ENCODE assay signal across 17 cellular contexts in the genomic region with DNA sequence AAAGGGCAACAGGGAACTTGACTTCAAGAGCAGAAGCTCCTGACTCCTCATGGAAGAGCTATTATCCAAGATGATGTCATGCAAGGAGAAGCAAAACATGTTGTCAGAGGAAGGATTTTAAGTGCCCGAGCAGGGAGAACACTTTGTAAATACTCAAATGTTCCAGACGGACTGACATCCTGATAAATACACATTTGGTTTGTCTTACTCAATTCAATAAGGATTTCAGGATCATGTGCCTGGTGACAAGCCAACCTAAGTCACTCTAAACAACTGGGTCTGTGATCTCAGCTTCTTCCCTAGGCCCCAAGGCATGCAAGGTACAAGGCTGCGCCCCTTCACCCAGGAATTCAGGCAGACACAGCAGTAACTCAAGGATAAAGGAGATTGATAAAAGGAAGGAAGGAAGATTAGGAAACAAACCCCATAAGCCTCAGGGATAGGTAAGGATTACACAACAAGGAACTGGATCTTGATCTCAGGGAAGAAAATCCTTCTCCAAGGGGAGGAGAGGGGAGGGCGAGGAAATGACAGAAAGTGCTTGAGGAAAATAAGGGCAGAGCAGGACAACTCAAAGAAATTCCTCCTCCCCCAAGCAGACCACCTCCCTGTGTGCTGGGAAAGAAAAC. TPM values are rescaled to one million over a fixed set of nuclear protein-coding genes. Genes with fewer than 3 reads are reported as not detected.
DNase-seq lines count a peak whose midpoint lies in the region; ATAC-seq and TF ChIP-seq lines count a peak whose summit lies in the region.
"Had no signal": no experiment of that assay in that cellular context is flagged by ENCODE, and none has a peak within 500 bp of the region (broad histone marks: within the 10 kb centered on the region; RNA-seq: fewer than 3 reads in every experiment).

No MANE protein-coding gene starts in this region.

- no peak for DNase-seq in CD8-positive, alpha-beta memory T cell
- no peak for DNase-seq in WTC11 (ENCODE audit: low spot score)
- peak; percentile 26 to 64 for DNase-seq in foreskin fibroblast
- no peak for DNase-seq in sigmoid colon
- no peak for DNase-seq in D341Med (ENCODE audit: low spot score)
- DNase-seq in NCI-H2196 (lab: John Stamatoyannopoulos, UW; ENCODE audit: unreplicated experiment): no peak
- no peak for DNase-seq in NCI-H510A treated with DMSO at 0.1 percent for 48 hours (lab: John Stamatoyannopoulos, UW)
- DNase-seq in hepatic stellate cell (ENCODE audit: low spot score): no peak
- DNase-seq: activated naive CD8-positive, alpha-beta T cell treated with anti-CD3 and anti-CD28 coated beads, Interleukin-2, amount 50 U/mL, for 24 hours; colonic mucosa; naive B cell; NCI-H1105 treated with DMSO at 0.1 percent for 48 hours; NCI-H526; SHP77 treated with DMSO at 0.1 percent for 48 hours; small intestine had no signal

- no peaks in the 10 kb centered on the region for H3K9me3 Mint-ChIP-seq in CD8-positive, alpha-beta memory T cell
- peaks cover 11% of the 10 kb centered on the region for H3K9me3 Mint-ChIP-seq in WTC11
- H3K9me3 Mint-ChIP-seq: activated naive CD8-positive, alpha-beta T cell treated with anti-CD3 and anti-CD28 coated beads, Interleukin-2, amount 50 U/mL, for 24 hours had no signal

- no peaks in the 10 kb centered on the region for H3K4me1 Mint-ChIP-seq in CD8-positive, alpha-beta memory T cell
- H3K4me1 Mint-ChIP-seq in WTC11: peaks cover 10% of the 10 kb centered on the region
- H3K4me1 Mint-ChIP-seq: naive B cell had no signal

- H3K27me3 ChIP-seq in CD8-positive, alpha-beta memory T cell (ENCODE audit: insufficient read depth, low read length, poor library complexity, severe bottlenecking): no peaks in the 10 kb centered on the region
- no peaks in the 10 kb centered on the region for H3K27me3 ChIP-seq in sigmoid colon
- H3K27me3 ChIP-seq: colonic mucosa had no signal

- no peak overlapping the region for H3K27ac Mint-ChIP-seq in CD8-positive, alpha-beta memory T cell
- H3K27ac Mint-ChIP-seq in WTC11: peak overlapping the region; percentile 75
- H3K27ac Mint-ChIP-seq: activated naive CD8-positive, alpha-beta T cell treated with anti-CD3 and anti-CD28 coated beads, Interleukin-2, amount 50 U/mL, for 24 hours; IgD-negative memory B cell had no signal

- peaks cover 0 to 1% (median 0%) of the 10 kb centered on the region in 3 donors for H3K36me3 Mint-ChIP-seq in CD8-positive, alpha-beta memory T cell
- H3K36me3 Mint-ChIP-seq in WTC11: peaks cover 73% of the 10 kb centered on the region
- H3K36me3 Mint-ChIP-seq: naive B cell had no signal

- ATAC-seq in WTC11: no peak

- no peak overlapping the region for H3K4me3 ChIP-seq in CD8-positive, alpha-beta memory T cell (ENCODE audit: low read length)
- H3K4me3 ChIP-seq in foreskin fibroblast (ENCODE audit: low read depth in 1 of 2, low read length in 2 of 2): no peak overlapping the region
- H3K4me3 ChIP-seq in sigmoid colon: no peak overlapping the region
- H3K4me3 ChIP-seq: colonic mucosa had no signal

- H3K27me3 Mint-ChIP-seq in CD8-positive, alpha-beta memory T cell: peaks cover 4 to 32% of the 10 kb centered on the region in 2 donors
- no peaks in the 10 kb centered on the region for H3K27me3 Mint-ChIP-seq in WTC11 (ENCODE audit: low read depth)
- H3K27me3 Mint-ChIP-seq: activated naive CD8-positive, alpha-beta T cell treated with anti-CD3 and anti-CD28 coated beads, Interleukin-2, amount 50 U/mL, for 24 hours had no signal

- intact Hi-C loops in sigmoid colon (cut with DNase I): no loop called here

- no peaks in the 10 kb centered on the region for H3K36me3 ChIP-seq in CD8-positive, alpha-beta memory T cell (ENCODE audit: insufficient read depth, low read length)
- H3K36me3 ChIP-seq in sigmoid colon: no peaks in the 10 kb centered on the region
- H3K36me3 ChIP-seq: colonic mucosa had no signal

- CTCF ChIA-PET in CD8-positive, alpha-beta memory T cell (lab: Charles Lee): no interaction called here
- CTCF ChIA-PET in WTC11 (lab: Charles Lee): interaction anchor here (1.0 to 2.5 kb wide), 4 partner anchors 14 to 216 kb away, joined by 3 to 11 read pairs (median 4); no protein-coding TSS in a partner anchor

- 83 to 85% methylated on average over 4 of the region's 4 CpGs for WGBS in sigmoid colon, 2 donors

- TF ChIP-seq EP300 in sigmoid colon (IDR thresholded peaks at IDR 0.05): no peak

- peak overlapping the region; percentile 32 for H3K27ac ChIP-seq in CD8-positive, alpha-beta memory T cell (ENCODE audit: low read depth, low read length)
- H3K27ac ChIP-seq in sigmoid colon: peak overlapping the region; percentile 40 to 81 (median 62)
- H3K27ac ChIP-seq: colonic mucosa had no signal

- POLR2A ChIA-PET in CD8-positive, alpha-beta memory T cell (lab: Charles Lee): no interaction called here
- POLR2A ChIA-PET in WTC11 (lab: Charles Lee): interaction anchor here (0.6 kb wide), 1 partner anchor 47 kb away, joined by 3 read pairs; no protein-coding TSS in a partner anchor

- TF ChIP-seq CTCF in WTC11 (IDR thresholded peaks at IDR 0.05) (no peak), foreskin fibroblast (IDR thresholded peaks at IDR 0.05; ENCODE audit: low read depth, low read length) (no peak), sigmoid colon (IDR thresholded peaks at IDR 0.05) (no peak)

- H3K4me1 ChIP-seq in CD8-positive, alpha-beta memory T cell (ENCODE audit: insufficient read depth, low read length): no peaks in the 10 kb centered on the region
- H3K4me1 ChIP-seq in sigmoid colon: peaks cover 0 to 70% (median 51%) of the 10 kb centered on the region in 4 donors
- H3K4me1 ChIP-seq: colonic mucosa had no signal

- H3K4me3 Mint-ChIP-seq in CD8-positive, alpha-beta memory T cell: no peak overlapping the region
- H3K4me3 Mint-ChIP-seq in WTC11: no peak overlapping the region
- H3K4me3 Mint-ChIP-seq: activated naive CD8-positive, alpha-beta T cell treated with anti-CD3 and anti-CD28 coated beads, Interleukin-2, amount 50 U/mL, for 24 hours; IgD-negative memory B cell; naive B cell had no signal

- no peaks in the 10 kb centered on the region for H3K9me3 ChIP-seq in CD8-positive, alpha-beta memory T cell (ENCODE audit: low read length)
- no peaks in the 10 kb centered on the region for H3K9me3 ChIP-seq in sigmoid colon
- H3K9me3 ChIP-seq: colonic mucosa had no signal

- TF ChIP-seq POLR2A in sigmoid colon (IDR thresholded peaks at IDR 0.05): no peak

TF ChIP-seq in WTC11, 78 proteins besides CTCF, POLR2A, EP300 and RAD21 (continues in another document):
- no peak for TF ChIP-seq ZNF416 (CRISPR knock-in tag; IDR thresholded peaks at IDR 0.05)
- TF ChIP-seq, protein P1, sequence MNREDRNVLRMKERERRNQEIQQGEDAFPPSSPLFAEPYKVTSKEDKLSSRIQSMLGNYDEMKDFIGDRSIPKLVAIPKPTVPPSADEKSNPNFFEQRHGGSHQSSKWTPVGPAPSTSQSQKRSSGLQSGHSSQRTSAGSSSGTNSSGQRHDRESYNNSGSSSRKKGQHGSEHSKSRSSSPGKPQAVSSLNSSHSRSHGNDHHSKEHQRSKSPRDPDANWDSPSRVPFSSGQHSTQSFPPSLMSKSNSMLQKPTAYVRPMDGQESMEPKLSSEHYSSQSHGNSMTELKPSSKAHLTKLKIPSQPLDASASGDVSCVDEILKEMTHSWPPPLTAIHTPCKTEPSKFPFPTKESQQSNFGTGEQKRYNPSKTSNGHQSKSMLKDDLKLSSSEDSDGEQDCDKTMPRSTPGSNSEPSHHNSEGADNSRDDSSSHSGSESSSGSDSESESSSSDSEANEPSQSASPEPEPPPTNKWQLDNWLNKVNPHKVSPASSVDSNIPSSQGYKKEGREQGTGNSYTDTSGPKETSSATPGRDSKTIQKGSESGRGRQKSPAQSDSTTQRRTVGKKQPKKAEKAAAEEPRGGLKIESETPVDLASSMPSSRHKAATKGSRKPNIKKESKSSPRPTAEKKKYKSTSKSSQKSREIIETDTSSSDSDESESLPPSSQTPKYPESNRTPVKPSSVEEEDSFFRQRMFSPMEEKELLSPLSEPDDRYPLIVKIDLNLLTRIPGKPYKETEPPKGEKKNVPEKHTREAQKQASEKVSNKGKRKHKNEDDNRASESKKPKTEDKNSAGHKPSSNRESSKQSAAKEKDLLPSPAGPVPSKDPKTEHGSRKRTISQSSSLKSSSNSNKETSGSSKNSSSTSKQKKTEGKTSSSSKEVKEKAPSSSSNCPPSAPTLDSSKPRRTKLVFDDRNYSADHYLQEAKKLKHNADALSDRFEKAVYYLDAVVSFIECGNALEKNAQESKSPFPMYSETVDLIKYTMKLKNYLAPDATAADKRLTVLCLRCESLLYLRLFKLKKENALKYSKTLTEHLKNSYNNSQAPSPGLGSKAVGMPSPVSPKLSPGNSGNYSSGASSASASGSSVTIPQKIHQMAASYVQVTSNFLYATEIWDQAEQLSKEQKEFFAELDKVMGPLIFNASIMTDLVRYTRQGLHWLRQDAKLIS (CRISPR knock-in tag; IDR thresholded peaks at IDR 0.05; ENCODE audit: borderline replicate concordance): no peak

RNA-seq across cellular contexts. Expression of a gene that starts 26.9 kb away (rescaled TPM):
- under 1 TPM; 0.16 to 0.22 TPM for total RNA-seq in CD8-positive, alpha-beta memory T cell
- polyA plus RNA-seq in CD8-positive, alpha-beta memory T cell: not detected
- total RNA-seq in WTC11 (2021): not detected in 3 replicates
- under 1 TPM in 1 of 4 donors, not detected in 3; 0.68 TPM for total RNA-seq in sigmoid colon
- under 1 TPM in 1 of 3 donors, not detected in 2; 0.28 TPM for polyA plus RNA-seq in sigmoid colon
- total RNA-seq: colonic mucosa had no signal
- polyA plus RNA-seq: IgD-negative memory B cell, keratinocyte had no signal

RNA-seq across cellular contexts. Expression of a gene that starts 37.6 kb away (rescaled TPM):
- 1 to 10 TPM; 1.4 to 2.5 TPM for total RNA-seq in CD8-positive, alpha-beta memory T cell
- 0.51 TPM for polyA plus RNA-seq in CD8-positive, alpha-beta memory T cell
- 200 to 207 TPM (median 201 TPM) in 3 replicates for total RNA-seq in WTC11 (2021)
- 10 to 100 TPM in 3 of 4 donors, 1 to 10 TPM in 1; 9.9 to 19.7 (median 14.1) TPM for total RNA-seq in sigmoid colon
- 10 to 100 TPM in 2 of 3 donors, 1 to 10 TPM in 1; 5.5 to 24.7 (median 13.2) TPM for polyA plus RNA-seq in sigmoid colon

RNA-seq across cellular contexts. Expression of a gene that starts 41.1 kb away (rescaled TPM):
- not detected for total RNA-seq in CD8-positive, alpha-beta memory T cell
- polyA plus RNA-seq in CD8-positive, alpha-beta memory T cell: not detected
- total RNA-seq in WTC11 (2021) (0.07 to 0.11 TPM in 2 of 3 replicates, not detected in the other), sigmoid colon (under 1 TPM in 1 of 4 donors, not detected in 3; 0.27 TPM)
- not detected for polyA plus RNA-seq in sigmoid colon
- total RNA-seq: colonic mucosa had no signal
- polyA plus RNA-seq: IgD-negative memory B cell, keratinocyte had no signal

RNA-seq across cellular contexts. Expression of a gene that starts 50.6 kb away (rescaled TPM):
- total RNA-seq in CD8-positive, alpha-beta memory T cell: 10 to 100 TPM; 52.5 to 55.6 TPM
- 112 TPM for polyA plus RNA-seq in CD8-positive, alpha-beta memory T cell
- total RNA-seq in WTC11 (2021): 67.8 to 81.3 TPM (median 71.3 TPM) in 3 replicates
- total RNA-seq in sigmoid colon: 10 to 100 TPM; 22.4 to 38.9 (median 30.1) TPM
- 10 to 100 TPM; 49.2 to 94.3 (median 50.0) TPM for polyA plus RNA-seq in sigmoid colon

RNA-seq across cellular contexts. Expression of a gene that starts 51.0 kb away (rescaled TPM):
- total RNA-seq in CD8-positive, alpha-beta memory T cell: 100 to 1,000 TPM; 195 to 198 TPM
- polyA plus RNA-seq in CD8-positive, alpha-beta memory T cell: 15.1 TPM
- total RNA-seq in WTC11 (2021) (196 to 229 TPM (median 204 TPM) in 3 replicates), sigmoid colon (100 to 1,000 TPM in 1 of 4 donors, 10 to 100 TPM in 3; 79.9 to 129 (median 93.9) TPM)
- polyA plus RNA-seq in sigmoid colon: 100 to 1,000 TPM in 1 of 3 donors, 10 to 100 TPM in 2; 37.8 to 114 (median 40.9) TPM

Comparison
In these comparisons a context has a peak if more than half of its experiments do, and no peak if none do; other contexts are left out.
1. DNase-seq: peak in foreskin fibroblast (2 of 2); none in CD8-positive, alpha-beta memory T cell (0 of 5), WTC11 (single experiment), sigmoid colon (single experiment), D341Med (single experiment), NCI-H2196 (single experiment), NCI-H510A treated with DMSO at 0.1 percent for 48 hours (single experiment) and hepatic stellate cell (single experiment).